In genomic region chr3:45817788-45818523, GRCh38 we compare ENCODE assay signal across 10 cellular contexts. TPM values are rescaled to one million over a fixed set of nuclear protein-coding genes. Genes with fewer than 3 reads are reported as not detected.
DNase-seq lines count a peak whose midpoint lies in the region; ATAC-seq, FAIRE-seq and TF ChIP-seq lines count a peak whose summit lies in the region.
"Had no signal": no experiment of that assay in that cellular context is flagged by ENCODE, and none has a peak within 500 bp of the region (broad histone marks: within the 10 kb centered on the region; RNA-seq: fewer than 3 reads in every experiment).

No MANE protein-coding gene starts in this region.

- peak overlapping the region in 1 of 2 experiments; percentile 21; a peak in 2 of 4 replicates for H3K4me3 ChIP-seq in HCT116 (replicated peaks in 1 of 2; ENCODE audit: low read depth in 1 of 2, low read length in 2 of 2)
- no peak overlapping the region for H3K4me3 ChIP-seq in fibroblast of lung (replicated peaks in 1 of 4; ENCODE audit: control extremely low read depth in 1 of 4, insufficient read depth in 1 of 4, low read depth in 3 of 4, low read length in 4 of 4)
- H3K4me3 ChIP-seq in small intestine (ENCODE audit: low read depth in 1 of 2, low read length in 2 of 2), result no peak overlapping the region

- BruUV-seq in HCT116 (replicated peaks; lab: Mats Ljungman, UMichigan), result no TSS peak

- no peaks in the 10 kb centered on the region for H3K79me2 ChIP-seq in HCT116 (ENCODE audit: insufficient read depth, low read length)
- H3K79me2 ChIP-seq in fibroblast of lung (ENCODE audit: control insufficient read depth, insufficient read depth, low read length), result no peaks in the 10 kb centered on the region

- peak; percentile 39; the same call in 1 of the 2 replicates for TF ChIP-seq RAD21 in HCT116 (IDR thresholded peaks at IDR 0.05; ENCODE audit: low read depth)

- ATAC-seq in HCT116 (peak; percentile 84), HG02759 (IDR thresholded peaks at IDR 0.05; ENCODE audit: unreplicated experiment) (no peak), HG03097 (IDR thresholded peaks at IDR 0.05; ENCODE audit: low FRiP score, unreplicated experiment) (no peak), HG03521 (IDR thresholded peaks at IDR 0.05; ENCODE audit: unreplicated experiment) (no peak)

- H4K20me1 ChIP-seq in HCT116 (ENCODE audit: insufficient read depth), result no peaks in the 10 kb centered on the region
- H4K20me1 ChIP-seq in fibroblast of lung (ENCODE audit: control insufficient read depth, extremely low read depth, insufficient read depth, low read length), result peaks cover 1% of the 10 kb centered on the region

- DNase-seq in HCT116 (ENCODE audit: low read depth, low spot score) (peak; percentile 96), NCI-H69 (lab: John Stamatoyannopoulos, UW) (peak; percentile 48), fibroblast of lung (ENCODE audit: low read depth in 2 of 2) (peak; percentile 97 to 99), small intestine (peak; percentile 93), 8988T (no peak)
- DNase-seq: activated effector memory CD4-positive, alpha-beta T cell treated with anti-CD3 and anti-CD28 coated beads, Interleukin-2, amount 50 U/mL, for 16 hours had no signal

- no peaks in the 10 kb centered on the region for H3K27me3 ChIP-seq in HCT116 (ENCODE audit: insufficient read depth, low read length)
- H3K27me3 ChIP-seq in fibroblast of lung (ENCODE audit: control insufficient read depth, insufficient read depth, low read length), result no peaks in the 10 kb centered on the region
- H3K27me3 ChIP-seq in small intestine (ENCODE audit: control insufficient read depth in 2 of 2, insufficient read depth in 2 of 2, low read length in 2 of 2), result no peaks in the 10 kb centered on the region

- WGBS in small intestine, 3 donors, result 7 to 33% (median 22%) methylated on average over 6 of the region's 6 CpGs

- H3K9me3 ChIP-seq in HCT116 (ENCODE audit: control insufficient read depth in 1 of 2, insufficient read depth in 1 of 2, low read depth in 1 of 2, low read length in 2 of 2) (peaks cover 0 to 3% of the 10 kb centered on the region in 2 experiments; a peak in 1 of 4 replicates), fibroblast of lung (ENCODE audit: control insufficient read depth, insufficient read depth, low read depth, low read length) (no peaks in the 10 kb centered on the region), small intestine (ENCODE audit: control insufficient read depth, low read depth) (no peaks in the 10 kb centered on the region)

- H3K36me3 ChIP-seq in HCT116 (ENCODE audit: control insufficient read depth in 1 of 2, insufficient read depth in 2 of 2, low read length in 2 of 2), result no peaks in the 10 kb centered on the region
- no peaks in the 10 kb centered on the region for H3K36me3 ChIP-seq in fibroblast of lung (ENCODE audit: control insufficient read depth, insufficient read depth, low read length)
- H3K36me3 ChIP-seq in small intestine (ENCODE audit: control insufficient read depth in 2 of 2, insufficient read depth in 2 of 2, low read length in 2 of 2), result peaks cover 0 to 2% of the 10 kb centered on the region in 2 donors

- H3K4me2 ChIP-seq in HCT116 (ENCODE audit: low read length), result peak overlapping the region; percentile 64
- peak overlapping the region; percentile 65 for H3K4me2 ChIP-seq in fibroblast of lung (ENCODE audit: extremely low read depth, insufficient read depth, low read length)

- H3K4me1 ChIP-seq in HCT116 (ENCODE audit: control insufficient read depth in 1 of 2, insufficient read depth in 2 of 2, low read length in 2 of 2) (peaks cover 42 to 47% of the 10 kb centered on the region in 2 experiments), fibroblast of lung (ENCODE audit: control insufficient read depth, extremely low read depth, insufficient read depth, low read length) (peaks cover 14% of the 10 kb centered on the region), small intestine (ENCODE audit: control insufficient read depth in 2 of 2, insufficient read depth in 1 of 2, low read depth in 1 of 2, low read length in 1 of 2) (peaks cover 0 to 21% of the 10 kb centered on the region in 2 donors)

- H3K9me2 ChIP-seq in HCT116 (ENCODE audit: insufficient read depth), result no peaks in the 10 kb centered on the region

- H3K27ac ChIP-seq in HCT116 (ENCODE audit: low read depth, low read length), result peak overlapping the region; percentile 97
- H3K27ac ChIP-seq in fibroblast of lung (ENCODE audit: insufficient read depth, low read length), result peak overlapping the region; percentile 40
- H3K27ac ChIP-seq in small intestine (ENCODE audit: low read depth in 1 of 2, low read length in 1 of 2), result peak overlapping the region; percentile 47 to 49
- H3K27ac ChIP-seq: HL-60 had no signal

- no peak for TF ChIP-seq CTCF in HCT116 (IDR thresholded peaks at IDR 0.05 in 2 of 3, conservative IDR thresholded peaks at IDR 0.05 in 1 of 3; ENCODE audit: borderline replicate concordance in 1 of 3, insufficient read depth in 1 of 3, low read depth in 2 of 3, low read length in 2 of 3)
- TF ChIP-seq CTCF in fibroblast of lung (conservative IDR thresholded peaks at IDR 0.05 in 1 of 2, IDR thresholded peaks at IDR 0.05 in 1 of 2; ENCODE audit: low read depth in 1 of 2, low read length in 2 of 2), result no peak

- RAD21 ChIA-PET in HCT116 (lab: Charles Lee; ENCODE audit: low non-redundant PET in 1 of 2, low total read pairs in 2 of 2, uncharacterized antibody in 2 of 2, unreplicated experiment in 2 of 2), result no interaction called here

- POLR2A ChIA-PET in HCT116 (lab: Charles Lee), result interaction anchor here (1.4 kb wide), 1 partner anchor 21 kb away, joined by 3 read pairs; no protein-coding TSS in a partner anchor

- H3K9ac ChIP-seq in HCT116 (ENCODE audit: low read length), result peak overlapping the region; percentile 2
- no peak overlapping the region for H3K9ac ChIP-seq in fibroblast of lung (ENCODE audit: insufficient read depth, low read length)

- CTCF ChIA-PET in HCT116 (lab: Charles Lee), result interaction anchor here (1.0 to 1.3 kb wide), 3 partner anchors 15 to 57 kb away, joined by 3 to 5 read pairs (median 5); no protein-coding TSS in a partner anchor

- H2AFZ ChIP-seq in HCT116 (ENCODE audit: low read depth, low read length, poor library complexity, severe bottlenecking) (no peak overlapping the region), fibroblast of lung (ENCODE audit: low read length) (no peak overlapping the region)

- peak; percentile 90 for FAIRE-seq in small intestine (lab: Jason Lieb, UNC)

- TF ChIP-seq POLR2A in HCT116 (IDR thresholded peaks at IDR 0.05; ENCODE audit: borderline replicate concordance, extremely low read depth, insufficient read depth, insufficient read length), result no peak

- intact Hi-C loops in HCT116 (cut with micrococcal nuclease), result no loop called here

TF ChIP-seq in HCT116, 20 proteins besides CTCF, POLR2A, EP300 and RAD21 (continues in another document):
- TF ChIP-seq CEBPB (IDR thresholded peaks at IDR 0.05; ENCODE audit: low read depth) (peak; percentile 95), EGR1 (IDR thresholded peaks at IDR 0.05; ENCODE audit: low read depth) (peak; percentile 51; the same call in 1 of the 2 replicates), ATF3 (IDR thresholded peaks at IDR 0.05) (no peak; the same call in 1 of the 2 replicates), EZH2phosphoT487 (IDR thresholded peaks at IDR 0.05; ENCODE audit: borderline replicate concordance) (no peak), JUND (IDR thresholded peaks at IDR 0.05) (peak; percentile 87), ZBTB33 (IDR thresholded peaks at IDR 0.05; ENCODE audit: extremely low read depth, insufficient replicate concordance, low read length) (peak; percentile 45), SIN3A (IDR thresholded peaks at IDR 0.05; ENCODE audit: low read depth) (peak; percentile 93), FOSL1 (IDR thresholded peaks at IDR 0.05; ENCODE audit: low read depth) (peak; percentile 95), CBX3 (IDR thresholded peaks at IDR 0.05; ENCODE audit: low read depth) (peak; percentile 81), ZNF274 (IDR thresholded peaks at IDR 0.05; ENCODE audit: low read depth, low read length) (no peak), SP1 (IDR thresholded peaks at IDR 0.05; ENCODE audit: low read depth) (peak; percentile 85), EZH2 (IDR thresholded peaks at IDR 0.05) (no peak), YY1 (IDR thresholded peaks at IDR 0.05; ENCODE audit: extremely low read depth, insufficient replicate concordance, low read depth, low read length) (no peak), POLR2AphosphoS5 (IDR thresholded peaks at IDR 0.05; ENCODE audit: low read depth, low read length) (peak; percentile 60), ZFX (IDR thresholded peaks at IDR 0.05) (no peak), ELF1 (IDR thresholded peaks at IDR 0.05; ENCODE audit: borderline replicate concordance, low read depth) (no peak; the same call in 1 of the 2 replicates)

RNA-seq across cellular contexts. Expression of gene SLC6A20, which starts 21.6 kb away (rescaled TPM):
- total RNA-seq in HCT116 (2021; ENCODE audit: unreplicated experiment), result 0.89 TPM
- polyA plus RNA-seq in HCT116 (2012), result 0.78 and 1.8 TPM in 2 replicates
- total RNA-seq in fibroblast of lung, result not detected in 2 replicates
- polyA plus RNA-seq in fibroblast of lung, result not detected in 2 replicates
- not detected in 2 replicates for polyA plus RNA-seq in fibroblast of lung (2012)
- not detected in 2 replicates for polyA minus RNA-seq in fibroblast of lung (ENCODE audit: low replicate concordance)
- polyA plus RNA-seq in small intestine, result 10 to 100 TPM; 10.9 to 38.4 (median 27.1) TPM

RNA-seq across cellular contexts. Expression of gene LZTFL1, which starts 24.0 kb away (rescaled TPM):
- total RNA-seq in HCT116 (2021; ENCODE audit: unreplicated experiment), result 21.0 TPM
- 9.1 and 14.5 TPM in 2 replicates for polyA plus RNA-seq in HCT116 (2012)
- total RNA-seq in fibroblast of lung, result 12.4 and 16.2 TPM in 2 replicates
- polyA plus RNA-seq in fibroblast of lung, result 18.7 and 28.0 TPM in 2 replicates
- polyA plus RNA-seq in fibroblast of lung (2012), result 8.8 and 12.3 TPM in 2 replicates
- 1.4 and 6.6 TPM in 2 replicates for polyA minus RNA-seq in fibroblast of lung (ENCODE audit: low replicate concordance)
- 1 to 10 TPM; 4.5 to 7.7 (median 5.4) TPM for polyA plus RNA-seq in small intestine

Comparison
In these comparisons a context has a peak if more than half of its experiments do, and no peak if none do; other contexts are left out.
1. H3K27ac ChIP-seq: peak in every context shown above with its lines; median percentile 97 in HCT116; 48 in small intestine; 40 in fibroblast of lung.